Comparison of ENCODE assay signal across 19 cellular contexts in the genomic region with DNA sequence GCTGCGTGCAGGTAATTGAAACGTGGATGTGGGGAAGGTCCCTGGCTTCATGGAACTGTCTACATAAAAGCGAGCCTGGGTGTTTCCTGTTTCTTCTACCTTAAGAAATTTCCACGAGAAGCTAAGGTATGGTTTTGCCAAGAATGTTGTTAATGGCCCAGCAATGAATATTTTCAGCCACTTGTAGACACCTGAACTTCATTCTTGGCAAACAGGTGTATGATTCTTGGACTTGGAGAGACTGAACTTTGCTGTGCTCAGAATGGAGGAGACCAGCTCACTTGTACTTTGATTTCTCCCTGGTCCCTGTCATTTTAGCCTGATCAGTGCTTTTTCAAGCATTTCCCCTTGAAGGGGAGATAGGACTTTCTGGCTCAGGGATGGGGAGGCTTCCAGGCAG. TPM values are rescaled to one million over a fixed set of nuclear protein-coding genes. Genes with fewer than 3 reads are reported as not detected.
DNase-seq lines count a peak whose midpoint lies in the region; ATAC-seq, FAIRE-seq and TF ChIP-seq lines count a peak whose summit lies in the region.
"Had no signal": no experiment of that assay in that cellular context is flagged by ENCODE, and none has a peak within 500 bp of the region (broad histone marks: within the 10 kb centered on the region; RNA-seq: fewer than 3 reads in every experiment).

No MANE protein-coding gene starts in this region.

- H3K4me3 ChIP-seq in liver (ENCODE audit: low read depth in 1 of 3, low read length in 3 of 3) (no peak overlapping the region), right lobe of liver (no peak overlapping the region), H1 (ENCODE audit: extremely low read depth in 1 of 4, insufficient read depth in 2 of 4, low read depth in 3 of 4, low read length in 4 of 4) (no peak overlapping the region), upper lobe of right lung (no peak overlapping the region), gastroesophageal sphincter (no peak overlapping the region), coronary artery (no peak overlapping the region)
- H3K4me3 ChIP-seq: K562 had no signal

- H3K9me3 Mint-ChIP-seq in nephron progenitor cell: peaks cover 6% of the 10 kb centered on the region
- H3K9me3 Mint-ChIP-seq: CD4-positive, alpha-beta memory T cell had no signal

- DNase-seq in right lobe of liver (no peak), H1 (ENCODE audit: low read depth in 1 of 2, low spot score in 2 of 2) (no peak), nephron progenitor cell (no peak), upper lobe of right lung (no peak), coronary artery (ENCODE audit: low spot score) (no peak), glomerular visceral epithelial cell (ENCODE audit: extremely low spot score) (no peak)
- DNase-seq: CD4-positive, alpha-beta memory T cell; DND-41; MV-4-11; NCI-H1417; NCI-H187 treated with DMSO at 0.1 percent for 48 hours; NCI-H526 treated with DMSO at 0.1 percent for 48 hours; SHP77 had no signal

- H2BK5ac ChIP-seq in H1 (ENCODE audit: low read depth, low read length): no peak overlapping the region

- no peak overlapping the region for H3K4me3 Mint-ChIP-seq in nephron progenitor cell
- H3K4me3 Mint-ChIP-seq: B cell had no signal

- no peak overlapping the region for H3K23ac ChIP-seq in H1 (ENCODE audit: insufficient read length)

- no peak overlapping the region for H2AFZ ChIP-seq in H1 (ENCODE audit: low read length)

- peaks cover 64% of the 10 kb centered on the region for H3K4me1 Mint-ChIP-seq in nephron progenitor cell

- no peak overlapping the region for H2BK12ac ChIP-seq in H1 (ENCODE audit: low read depth, low read length)

- H3K36me3 Mint-ChIP-seq in nephron progenitor cell (ENCODE audit: low read depth): peaks cover 26% of the 10 kb centered on the region
- H3K36me3 Mint-ChIP-seq: CD4-positive, alpha-beta memory T cell had no signal

- no peak overlapping the region for H2BK120ac ChIP-seq in H1 (replicated peaks; ENCODE audit: low read depth, low read length)

- no peak for FAIRE-seq in H1 (lab: Jason Lieb, UNC)
- FAIRE-seq: G401.6, K562 had no signal

- CTCF ChIA-PET in H1 (lab: Charles Lee; ENCODE audit: partially characterized antibody): interaction anchor here (1.0 to 2.2 kb wide), 6 partner anchors 26 to 124 kb away, joined by 3 to 9 read pairs (median 4); no protein-coding TSS in a partner anchor

- no peak overlapping the region for H4K5ac ChIP-seq in H1 (ENCODE audit: insufficient read length, low read depth, low read length)

- H3K9ac ChIP-seq in liver (ENCODE audit: low read depth in 1 of 2, low read length in 2 of 2) (no peak overlapping the region), H1 (replicated peaks in 1 of 4; ENCODE audit: extremely low read depth in 1 of 4, low read depth in 3 of 4, low read length in 3 of 4) (no peak overlapping the region)

- H3K4me1 ChIP-seq in liver (ENCODE audit: control insufficient read depth in 4 of 4, insufficient read depth in 4 of 4, low read length in 3 of 4) (peaks cover 23 to 59% (median 52%) of the 10 kb centered on the region in 4 donors), right lobe of liver (peaks cover 0 to 57% (median 24%) of the 10 kb centered on the region in 4 donors), H1 (replicated peaks in 1 of 4; ENCODE audit: control insufficient read depth in 3 of 4, insufficient read depth in 4 of 4, low read length in 3 of 4) (peaks cover 22 to 42% (median 30%) of the 10 kb centered on the region in 4 experiments), upper lobe of right lung (peaks cover 78% of the 10 kb centered on the region), gastroesophageal sphincter (peaks cover 0 to 93% (median 59%) of the 10 kb centered on the region in 3 donors)

- H3K79me2 ChIP-seq in H1 (ENCODE audit: control insufficient read depth in 1 of 2, insufficient read depth in 2 of 2, low read length in 2 of 2): peaks cover 4 to 56% of the 10 kb centered on the region in 2 experiments; a peak in 3 of 4 replicates

- TF ChIP-seq EP300 in H1 (IDR thresholded peaks at IDR 0.05; ENCODE audit: borderline replicate concordance in 1 of 2, low read depth in 2 of 2, low read length in 2 of 2): no peak
- TF ChIP-seq EP300 in gastroesophageal sphincter (IDR thresholded peaks at IDR 0.05): no peak

- POLR2A ChIA-PET in H1 (lab: Charles Lee; ENCODE audit: partially characterized antibody): interaction anchor here (1.2 kb wide), 1 partner anchor 18 kb away, joined by 3 read pairs; no protein-coding TSS in a partner anchor

- no peaks in the 10 kb centered on the region for H3K27me3 Mint-ChIP-seq in nephron progenitor cell (ENCODE audit: low read depth, poor library complexity)
- H3K27me3 Mint-ChIP-seq: CD4-positive, alpha-beta memory T cell had no signal

- no peak overlapping the region for H3K14ac ChIP-seq in H1 (ENCODE audit: insufficient read length)

- no peaks in the 10 kb centered on the region for H3K23me2 ChIP-seq in H1 (ENCODE audit: low read depth, low read length)

- TF ChIP-seq CTCF in liver (IDR thresholded peaks at IDR 0.05; ENCODE audit: low read depth, low read length, missing input control) (no peak), right lobe of liver (IDR thresholded peaks at IDR 0.05) (no peak), H1 (IDR thresholded peaks at IDR 0.05; ENCODE audit: control extremely low read depth in 1 of 3, insufficient read depth in 1 of 3, low read depth in 1 of 3, low read length in 3 of 3) (no peak), nephron progenitor cell (IDR thresholded peaks at IDR 0.05) (no peak), upper lobe of right lung (IDR thresholded peaks at IDR 0.05) (no peak), gastroesophageal sphincter (IDR thresholded peaks at IDR 0.05) (no peak), coronary artery (IDR thresholded peaks at IDR 0.05) (no peak)

- H4K20me1 ChIP-seq in H1 (replicated peaks in 1 of 2; ENCODE audit: control insufficient read depth in 1 of 2, insufficient read depth in 2 of 2, low read length in 2 of 2): no peaks in the 10 kb centered on the region

- peak overlapping the region; percentile 57 for H3K27ac Mint-ChIP-seq in nephron progenitor cell
- H3K27ac Mint-ChIP-seq: B cell had no signal

- no peak overlapping the region for H4K91ac ChIP-seq in H1 (replicated peaks; ENCODE audit: insufficient read length, low read length)

- H3K9me3 ChIP-seq in liver (ENCODE audit: control insufficient read depth in 4 of 4, low read length in 3 of 4) (no peaks in the 10 kb centered on the region), right lobe of liver (no peaks in the 10 kb centered on the region), H1 (ENCODE audit: insufficient read depth in 2 of 2, low read depth in 1 of 2, low read length in 1 of 2) (no peaks in the 10 kb centered on the region), upper lobe of right lung (no peaks in the 10 kb centered on the region), gastroesophageal sphincter (no peaks in the 10 kb centered on the region)

- H3K27ac ChIP-seq in liver (ENCODE audit: low read depth in 1 of 2, low read length in 2 of 2) (no peak overlapping the region), right lobe of liver (no peak overlapping the region), H1 (ENCODE audit: low read depth, low read length) (no peak overlapping the region), upper lobe of right lung (peak overlapping the region; percentile 3), gastroesophageal sphincter (peak overlapping the region in 1 of 4 donors; percentile 19), coronary artery (no peak overlapping the region)

- WGBS in liver: 83% methylated on average over 4 of the region's 4 CpGs
- WGBS in right lobe of liver (ENCODE audit: insufficient coverage, low coverage, low lambda C conversion rate, missing lambda C conversion rate): 68% methylated on average over 4 of the region's 4 CpGs
- 91% methylated on average over 4 of the region's 4 CpGs; no CpG with 5 or more reads in 1 of the 2 experiments for WGBS in H1 (ENCODE audit: extremely low coverage in 1 of 2, insufficient coverage in 1 of 2, insufficient read length in 1 of 2, insufficient replicate concordance in 2 of 2, low coverage in 1 of 2, low lambda C conversion rate in 2 of 2, missing lambda C conversion rate in 1 of 2), 2 experiments
- 52 to 82% methylated on average over 4 of the region's 4 CpGs for WGBS in gastroesophageal sphincter (ENCODE audit: low coverage in 1 of 2), 2 donors

- H3K36me3 ChIP-seq in liver (ENCODE audit: control insufficient read depth in 4 of 4, insufficient read depth in 3 of 4, low read depth in 1 of 4, low read length in 3 of 4) (no peaks in the 10 kb centered on the region), right lobe of liver (no peaks in the 10 kb centered on the region), H1 (ENCODE audit: control insufficient read depth in 2 of 4, insufficient read depth in 4 of 4, low read length in 3 of 4) (no peaks in the 10 kb centered on the region), upper lobe of right lung (no peaks in the 10 kb centered on the region), gastroesophageal sphincter (no peaks in the 10 kb centered on the region)

- no peaks in the 10 kb centered on the region for H3K27me3 ChIP-seq in liver (ENCODE audit: control insufficient read depth in 4 of 4, insufficient read depth in 4 of 4, low read length in 3 of 4)
- no peaks in the 10 kb centered on the region for H3K27me3 ChIP-seq in right lobe of liver
- no peaks in the 10 kb centered on the region for H3K27me3 ChIP-seq in H1 (replicated peaks in 1 of 4; ENCODE audit: control insufficient read depth in 3 of 4, extremely low read depth in 1 of 4, insufficient read depth in 3 of 4, low read length in 3 of 4)
- H3K27me3 ChIP-seq in upper lobe of right lung: no peaks in the 10 kb centered on the region
- no peaks in the 10 kb centered on the region for H3K27me3 ChIP-seq in gastroesophageal sphincter

- no peak overlapping the region for H3K4ac ChIP-seq in H1 (replicated peaks; ENCODE audit: insufficient read length, low read depth, low read length)

- H3K56ac ChIP-seq in H1 (replicated peaks; ENCODE audit: insufficient read length, low read depth, low read length): peak overlapping the region; percentile 26

- no peak overlapping the region for H3K18ac ChIP-seq in H1 (ENCODE audit: extremely low read depth, low read length)

- no peak for TF ChIP-seq RAD21 in liver (IDR thresholded peaks at IDR 0.05)
- no peak for TF ChIP-seq RAD21 in H1 (IDR thresholded peaks at IDR 0.05 in 1 of 2, conservative IDR thresholded peaks at IDR 0.05 in 1 of 2; ENCODE audit: low read depth in 2 of 2, low read length in 2 of 2)

- intact Hi-C loops in right lobe of liver (cut with DNase I): no loop called here
- intact Hi-C loops in upper lobe of right lung (cut with DNase I): no loop called here

- TF ChIP-seq POLR2A in right lobe of liver (IDR thresholded peaks at IDR 0.05): no peak
- no peak for TF ChIP-seq POLR2A in H1 (IDR thresholded peaks at IDR 0.05; ENCODE audit: control extremely low read depth in 1 of 2, low read depth in 2 of 2, low read length in 2 of 2)
- no peak for TF ChIP-seq POLR2A in gastroesophageal sphincter (IDR thresholded peaks at IDR 0.05)

- H2AK5ac ChIP-seq in H1 (ENCODE audit: low read depth, low read length): no peak overlapping the region

- peaks cover 14% of the 10 kb centered on the region for H3K79me1 ChIP-seq in H1 (ENCODE audit: low read depth, low read length)

- no peak overlapping the region for H2BK15ac ChIP-seq in H1 (ENCODE audit: low read length)

- no peak overlapping the region for H2BK20ac ChIP-seq in H1 (ENCODE audit: low read length)

- ATAC-seq in right lobe of liver: no peak
- peak; percentile 62 for ATAC-seq in upper lobe of right lung
- no peak for ATAC-seq in gastroesophageal sphincter
- ATAC-seq: HCT116, K562 had no signal

- no peak overlapping the region for H3K4me2 ChIP-seq in H1 (ENCODE audit: insufficient read depth in 1 of 2, low read depth in 2 of 2, low read length in 2 of 2)

- no peak overlapping the region; the same call in 1 of the 2 replicates for H4K8ac ChIP-seq in H1 (ENCODE audit: extremely low read depth, insufficient read depth, low read length)

RNA-seq across cellular contexts. Expression of a gene that starts 20.8 kb away (rescaled TPM):
- total RNA-seq in liver (10 to 100 TPM; 53.8 to 99.3 TPM), right lobe of liver (100 to 1,000 TPM in 2 of 6 experiments, 10 to 100 TPM in 4; 74.4 to 120 (median 88.2) TPM), upper lobe of right lung (101 TPM), gastroesophageal sphincter (10 to 100 TPM; 32.6 to 68.9 (median 42.5) TPM)
- polyA plus RNA-seq in liver (10 to 100 TPM; 48.9 to 88.8 TPM), H1 (2011; rRNA removed) (19.0 and 31.5 TPM in 2 replicates)
- total RNA-seq in H1 (2021; fragmentation: NEBNext Ultra II Directional; extraction: Animal tissue kit (Norgen Biotek cat#: 25700)): 35.4 and 38.9 TPM in 2 replicates
- 13.8 TPM for polyA plus RNA-seq in H1 (2011; cell fraction: cytosol; rRNA removed)
- polyA plus RNA-seq in H1 (2011; cell fraction: nucleus; rRNA removed): 38.9 TPM
- 17.8 to 35.8 TPM (median 32.9 TPM) in 4 replicates for polyA plus RNA-seq in H1 (2012, experiment 1 of 2)
- polyA plus RNA-seq in H1 (2012, experiment 2 of 2): 29.9 TPM
- 62.7 TPM for polyA plus RNA-seq in H1 (2013, experiment 1 of 2)
- polyA plus RNA-seq in H1 (2013, experiment 2 of 2): 63.2 TPM
- polyA minus RNA-seq in H1 (2011; rRNA and poly(A)+ RNA removed): 22.5 and 24.7 TPM in 2 replicates
- polyA minus RNA-seq in H1 (2011; cell fraction: cytosol; rRNA and poly(A)+ RNA removed): 27.4 TPM
- polyA minus RNA-seq in H1 (2011; cell fraction: nucleus; rRNA and poly(A)+ RNA removed): 23.6 TPM
